17 cellular contexts compared by ENCODE assay signal in the genomic region with DNA sequence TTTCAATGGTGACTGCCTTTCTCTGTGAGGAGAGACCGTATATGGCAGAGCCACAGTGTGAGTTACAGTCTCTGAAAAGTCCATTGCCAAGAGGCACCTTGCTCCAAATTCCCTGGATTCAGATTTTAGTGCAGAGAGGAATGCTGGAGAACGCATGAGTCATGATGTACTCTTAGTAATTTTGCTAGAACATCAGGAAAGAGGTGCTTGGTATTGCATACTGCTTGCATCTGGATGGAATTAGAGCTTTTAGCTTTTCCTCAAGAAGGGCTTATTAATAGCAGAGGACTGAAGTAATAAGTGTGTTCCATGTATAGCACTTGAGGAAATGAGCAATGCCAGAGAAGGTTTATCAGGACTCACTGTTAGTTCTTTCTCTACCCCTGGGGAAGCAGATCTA. TPM values are rescaled to one million over a fixed set of nuclear protein-coding genes. Genes with fewer than 3 reads are reported as not detected.
A peak's percentile ranks its signal among the peaks of the same experiment; 100 is the strongest.
DNase-seq lines count a peak whose midpoint lies in the region; FAIRE-seq and TF ChIP-seq lines count a peak whose summit lies in the region.
"Had no signal": no experiment of that assay in that cellular context is flagged by ENCODE, and none has a peak within 500 bp of the region (broad histone marks: within the 10 kb centered on the region; RNA-seq: fewer than 3 reads in every experiment).

No MANE protein-coding gene starts in this region.

- DNase-seq in AG09319 (ENCODE audit: extremely low read depth, low read depth) (peak; percentile 70), HTR-8/SVneo (ENCODE audit: insufficient read length, low spot score) (no peak), caudate nucleus (lab: John Stamatoyannopoulos, UW) (peak in 3 of 61 donors; percentile 31 to 46 (median 44)), islet precursor cell (peak; percentile 82), SIG-M5 treated with dmso at 0.1 percent for 504 hours (lab: John Stamatoyannopoulos, UW; ENCODE audit: unreplicated experiment) (no peak), NCI-H2107 treated with DMSO at 0.1 percent for 48 hours (lab: John Stamatoyannopoulos, UW; ENCODE audit: unreplicated experiment) (no peak), ureter (ENCODE audit: low spot score) (no peak), COLO668 (lab: John Stamatoyannopoulos, UW; ENCODE audit: unreplicated experiment) (no peak)
- DNase-seq: activated effector memory CD4-positive, alpha-beta T cell treated with Interleukin-2 at 50 U/mL for 16 hours; anterior cingulate cortex; DND-41; midbrain; spleen had no signal

- FAIRE-seq in HTR-8/SVneo (lab: Jason Lieb, UNC) = peak; percentile 70
- FAIRE-seq: GM12878, keratinocyte had no signal

- peak overlapping the region; percentile 13 for H3K27ac ChIP-seq in caudate nucleus (ENCODE audit: low read depth, low read length)
- H3K27ac ChIP-seq: BLaER1 treated with 17β-estradiol and CSF1 and Interleukin-3, amounts not matched to agents 10 nM and 100 nM; gastroesophageal sphincter; spleen had no signal

- TF ChIP-seq CTCF in AG09319 (IDR thresholded peaks at IDR 0.05; ENCODE audit: low read depth, low read length) = no peak

RNA-seq across cellular contexts. Expression of a gene that starts 40.5 kb away (rescaled TPM):
- 82.3 TPM for total RNA-seq in ureter

Comparison
In these comparisons a context has a peak if more than half of its experiments do, and no peak if none do; other contexts are left out.
1. DNase-seq: peak in AG09319 (single experiment) and islet precursor cell (single experiment); none in HTR-8/SVneo (single experiment), SIG-M5 treated with dmso at 0.1 percent for 504 hours (single experiment), NCI-H2107 treated with DMSO at 0.1 percent for 48 hours (single experiment), ureter (single experiment) and COLO668 (single experiment).